ENCODE assay signal across 13 cellular contexts in genomic region chr21:17003763-17004373, GRCh38.
DNase-seq lines count a peak whose midpoint lies in the region; ATAC-seq and TF ChIP-seq lines count a peak whose summit lies in the region.
"Had no signal": no experiment of that assay in that cellular context is flagged by ENCODE, and none has a peak within 500 bp of the region (broad histone marks: within the 10 kb centered on the region; RNA-seq: fewer than 3 reads in every experiment).

No MANE protein-coding gene starts in this region.

- H3K4me1 ChIP-seq in breast epithelium (no peaks in the 10 kb centered on the region), left lung (no peaks in the 10 kb centered on the region)
- H3K4me1 ChIP-seq: spleen had no signal

- peak overlapping the region in 1 of 3 donors; percentile 20 for H3K4me3 ChIP-seq in breast epithelium
- no peak overlapping the region for H3K4me3 ChIP-seq in left lung
- H3K4me3 ChIP-seq: spleen had no signal

- peak overlapping the region; percentile 58 for H3K27ac ChIP-seq in KOPT-K1 (ENCODE audit: low read depth, low read length, poor library complexity, severe bottlenecking)
- peak overlapping the region; percentile 10 to 27 for H3K27ac ChIP-seq in breast epithelium
- H3K27ac ChIP-seq in left lung = peak overlapping the region in 1 of 2 donors; percentile 3
- H3K27ac ChIP-seq: HL-60, spleen had no signal

- TF ChIP-seq CTCF in breast epithelium (IDR thresholded peaks at IDR 0.05) = no peak
- no peak for TF ChIP-seq CTCF in left lung (IDR thresholded peaks at IDR 0.05)

- no peak for TF ChIP-seq POLR2A in breast epithelium (IDR thresholded peaks at IDR 0.05)

- DNase-seq in A172 (ENCODE audit: low spot score) = peak; percentile 13
- DNase-seq in breast epithelium (ENCODE audit: low spot score in 2 of 2) = no peak
- no peak for DNase-seq in left lung
- no peak for DNase-seq in epidermal melanocyte (ENCODE audit: insufficient read length, low spot score)
- DNase-seq in stimulated activated CD4-positive, alpha-beta T cell treated with anti-CD3 and anti-CD28 coated beads, Interleukin-4, amount 100 ng/mL, for 4 hours = no peak
- DNase-seq: activated naive CD4-positive, alpha-beta T cell treated with anti-CD3 and anti-CD28 coated beads for 36 hours; NCI-H2029 treated with DMSO at 0.1 percent for 48 hours; spleen had no signal

- H3K36me3 ChIP-seq in KOPT-K1 (ENCODE audit: insufficient read depth, low read length) = no peaks in the 10 kb centered on the region
- H3K36me3 ChIP-seq in breast epithelium = no peaks in the 10 kb centered on the region
- no peaks in the 10 kb centered on the region for H3K36me3 ChIP-seq in left lung
- H3K36me3 ChIP-seq: spleen had no signal

- intact Hi-C loops in breast epithelium (cut with DNase I; ENCODE audit: low total_unique reads) = no loop called here
- intact Hi-C loops in left lung (cut with DNase I) = no loop called here

- peak; percentile 18 for ATAC-seq in left lung
- ATAC-seq in HG02610 (IDR thresholded peaks at IDR 0.05; ENCODE audit: unreplicated experiment) = no peak
- ATAC-seq in HG02981 (IDR thresholded peaks at IDR 0.05; ENCODE audit: unreplicated experiment) = no peak
- ATAC-seq: Panc1 had no signal

- H3K9me3 ChIP-seq in KOPT-K1 (ENCODE audit: insufficient read depth, low read length, poor library complexity, severe bottlenecking) (peaks cover 1% of the 10 kb centered on the region), breast epithelium (no peaks in the 10 kb centered on the region), left lung (peaks cover 0 to 17% of the 10 kb centered on the region in 2 donors)

- no peaks in the 10 kb centered on the region for H3K27me3 ChIP-seq in breast epithelium
- H3K27me3 ChIP-seq in left lung = no peaks in the 10 kb centered on the region
- H3K27me3 ChIP-seq: spleen had no signal
